13 cellular contexts compared by ENCODE assay signal in genomic region chr1:10674700-10675598, GRCh38.
A peak's percentile ranks its signal among the peaks of the same experiment; 100 is the strongest.
DNase-seq lines count a peak whose midpoint lies in the region; ATAC-seq, FAIRE-seq and TF ChIP-seq lines count a peak whose summit lies in the region.
"Had no signal": no experiment of that assay in that cellular context is flagged by ENCODE, and none has a peak within 500 bp of the region (broad histone marks: within the 10 kb centered on the region; RNA-seq: fewer than 3 reads in every experiment).

No MANE protein-coding gene starts in this region.

- H3K4me3 ChIP-seq in heart right ventricle (no peak overlapping the region), H1 (ENCODE audit: extremely low read depth in 1 of 4, insufficient read depth in 2 of 4, low read depth in 3 of 4, low read length in 4 of 4) (no peak overlapping the region), muscle layer of colon (ENCODE audit: low read depth in 1 of 2, low read length in 2 of 2) (no peak overlapping the region)
- H3K4me3 ChIP-seq: tibial nerve had no signal

- H2BK5ac ChIP-seq in H1 (ENCODE audit: low read depth, low read length) = peak overlapping the region; percentile 52

- no peak overlapping the region for H2AFZ ChIP-seq in H1 (ENCODE audit: low read length)

- H2AK5ac ChIP-seq in H1 (ENCODE audit: low read depth, low read length) = 0 out of 2 replicates have a peak overlapping the region, but pooled peaks have one; percentile 7

- H2BK120ac ChIP-seq in H1 (replicated peaks; ENCODE audit: low read depth, low read length) = no peak overlapping the region

- peak overlapping the region; percentile 27; the same call in 1 of the 2 replicates for H2BK12ac ChIP-seq in H1 (ENCODE audit: low read depth, low read length)

- H3K27me3 ChIP-seq in heart right ventricle (no peaks in the 10 kb centered on the region), H1 (replicated peaks in 1 of 4; ENCODE audit: control insufficient read depth in 3 of 4, extremely low read depth in 1 of 4, insufficient read depth in 3 of 4, low read length in 3 of 4) (no peaks in the 10 kb centered on the region), muscle layer of colon (ENCODE audit: control insufficient read depth in 1 of 2, insufficient read depth in 2 of 2, low read length in 2 of 2) (no peaks in the 10 kb centered on the region)

- ATAC-seq in heart right ventricle = peak in 1 of 8 donors; percentile 37
- no peak for ATAC-seq in left ventricle myocardium superior
- no peak for ATAC-seq in GM18502 (IDR thresholded peaks at IDR 0.05; ENCODE audit: poor library complexity, unreplicated experiment)
- ATAC-seq in HG02840 (IDR thresholded peaks at IDR 0.05; ENCODE audit: low FRiP score, unreplicated experiment) = no peak
- ATAC-seq: SK-N-SH treated with all-trans-retinoic acid at 6 μM for 48 hours had no signal

- H3K4me2 ChIP-seq in H1 (ENCODE audit: insufficient read depth in 1 of 2, low read depth in 2 of 2, low read length in 2 of 2) = no peak overlapping the region

- H3K36me3 ChIP-seq in heart right ventricle (no peaks in the 10 kb centered on the region), H1 (ENCODE audit: control insufficient read depth in 2 of 4, insufficient read depth in 4 of 4, low read length in 3 of 4) (no peaks in the 10 kb centered on the region), muscle layer of colon (ENCODE audit: insufficient read depth, low read length) (no peaks in the 10 kb centered on the region)
- H3K36me3 ChIP-seq: tibial nerve had no signal

- no peaks in the 10 kb centered on the region for H3K79me2 ChIP-seq in H1 (ENCODE audit: control insufficient read depth in 1 of 2, insufficient read depth in 2 of 2, low read length in 2 of 2)

- no peak for FAIRE-seq in H1 (lab: Jason Lieb, UNC)

- peak overlapping the region in 7 of 10 donors; percentile 43 to 76 (median 69) for H3K27ac ChIP-seq in heart right ventricle
- no peak overlapping the region for H3K27ac ChIP-seq in H1 (ENCODE audit: low read depth, low read length)
- peak overlapping the region; percentile 96 for H3K27ac ChIP-seq in muscle layer of colon (ENCODE audit: low read depth, low read length)
- H3K27ac ChIP-seq: tibial nerve had no signal

- no peak overlapping the region for H2BK15ac ChIP-seq in H1 (ENCODE audit: low read length)

- H3K23me2 ChIP-seq in H1 (ENCODE audit: low read depth, low read length) = no peaks in the 10 kb centered on the region

- no peak overlapping the region for H3K23ac ChIP-seq in H1 (ENCODE audit: insufficient read length)

- no peak overlapping the region for H4K91ac ChIP-seq in H1 (replicated peaks; ENCODE audit: insufficient read length, low read length)

- no peak overlapping the region for H2BK20ac ChIP-seq in H1 (ENCODE audit: low read length)

- TF ChIP-seq RAD21 in H1 (IDR thresholded peaks at IDR 0.05 in 1 of 2, conservative IDR thresholded peaks at IDR 0.05 in 1 of 2; ENCODE audit: low read depth in 2 of 2, low read length in 2 of 2) = no peak

- TF ChIP-seq CTCF in heart right ventricle (IDR thresholded peaks at IDR 0.05) (no peak), H1 (IDR thresholded peaks at IDR 0.05; ENCODE audit: control extremely low read depth in 1 of 3, insufficient read depth in 1 of 3, low read depth in 1 of 3, low read length in 3 of 3) (no peak)

- no peak overlapping the region for H3K18ac ChIP-seq in H1 (ENCODE audit: extremely low read depth, low read length)

- H3K9ac ChIP-seq in H1 (replicated peaks in 1 of 4; ENCODE audit: extremely low read depth in 1 of 4, low read depth in 3 of 4, low read length in 3 of 4) (no peak overlapping the region), muscle layer of colon (ENCODE audit: low read length) (peak overlapping the region; percentile 39)

- no peak overlapping the region for H3K4ac ChIP-seq in H1 (replicated peaks; ENCODE audit: insufficient read length, low read depth, low read length)

- no peak overlapping the region for H3K14ac ChIP-seq in H1 (ENCODE audit: insufficient read length)

- no peak overlapping the region for H3K56ac ChIP-seq in H1 (replicated peaks; ENCODE audit: insufficient read length, low read depth, low read length)

- TF ChIP-seq POLR2A in H1 (IDR thresholded peaks at IDR 0.05; ENCODE audit: control extremely low read depth in 1 of 2, low read depth in 2 of 2, low read length in 2 of 2) = no peak

- no peaks in the 10 kb centered on the region for H3K79me1 ChIP-seq in H1 (ENCODE audit: low read depth, low read length)

- no peak overlapping the region for H4K5ac ChIP-seq in H1 (ENCODE audit: insufficient read length, low read depth, low read length)

- H3K4me1 ChIP-seq in heart right ventricle (peaks cover 9 to 99% (median 72%) of the 10 kb centered on the region in 9 donors), H1 (replicated peaks in 1 of 4; ENCODE audit: control insufficient read depth in 3 of 4, insufficient read depth in 4 of 4, low read length in 3 of 4) (peaks cover 0 to 40% (median 28%) of the 10 kb centered on the region in 4 experiments; a peak in 6 of 7 replicates), muscle layer of colon (ENCODE audit: insufficient read depth, low read length) (peaks cover 94% of the 10 kb centered on the region)

- H3K9me3 ChIP-seq in heart right ventricle = no peaks in the 10 kb centered on the region
- H3K9me3 ChIP-seq in H1 (ENCODE audit: insufficient read depth in 2 of 2, low read depth in 1 of 2, low read length in 1 of 2) = no peaks in the 10 kb centered on the region
- no peaks in the 10 kb centered on the region for H3K9me3 ChIP-seq in muscle layer of colon (ENCODE audit: low read length)
- H3K9me3 ChIP-seq: tibial nerve had no signal

- POLR2A ChIA-PET in H1 (lab: Charles Lee; ENCODE audit: partially characterized antibody) = interaction anchor here (0.8 kb wide), 1 partner anchor 23 kb away, joined by 3 read pairs; no protein-coding TSS in a partner anchor

- CTCF ChIA-PET in H1 (lab: Charles Lee; ENCODE audit: partially characterized antibody) = interaction anchor here (0.6 to 3.3 kb wide), 7 partner anchors 10 to 267 kb away, joined by 3 to 10 read pairs (median 3); no protein-coding TSS in a partner anchor

- no peak for TF ChIP-seq EP300 in H1 (IDR thresholded peaks at IDR 0.05; ENCODE audit: borderline replicate concordance in 1 of 2, low read depth in 2 of 2, low read length in 2 of 2)

- intact Hi-C loops in heart right ventricle (cut with DNase I) = loop anchor here in 3 of 10 donors (5.0 to 10.0 kb wide), 3 partner anchors 122 to 190 kb away; partner anchors contain the start of gene CASZ1 (in 1 of the 3)
- intact Hi-C loops in left ventricle myocardium superior (cut with micrococcal nuclease) = no loop called here

- 66 to 72% methylated on average over 26 to 27 of the region's 27 CpGs for WGBS in heart right ventricle, 2 donors
- WGBS in H1 (ENCODE audit: extremely low coverage in 1 of 2, insufficient coverage in 1 of 2, insufficient read length in 1 of 2, insufficient replicate concordance in 2 of 2, low coverage in 1 of 2, low lambda C conversion rate in 2 of 2, missing lambda C conversion rate in 1 of 2), 2 experiments = 89% methylated on average over 25 of the region's 27 CpGs; no CpG with 5 or more reads in 1 of the 2 experiments

- peak overlapping the region; percentile 91; the same call in 1 of the 2 replicates for H4K8ac ChIP-seq in H1 (ENCODE audit: extremely low read depth, insufficient read depth, low read length)

- no peak for DNase-seq in heart right ventricle
- DNase-seq in left ventricle myocardium superior = no peak
- DNase-seq in H1 (ENCODE audit: low read depth in 1 of 2, low spot score in 2 of 2) = no peak
- DNase-seq in DMS53 (lab: John Stamatoyannopoulos, UW) = no peak
- no peak for DNase-seq in RKO (ENCODE audit: low spot score)
- DNase-seq: activated naive CD4-positive, alpha-beta T cell treated with anti-CD3 and anti-CD28 coated beads, Interleukin-2, amount 50 U/mL, for 16 hours; DND-41; NCI-H1436 treated with DMSO at 0.1 percent for 48 hours had no signal

- H4K20me1 ChIP-seq in H1 (replicated peaks in 1 of 2; ENCODE audit: control insufficient read depth in 1 of 2, insufficient read depth in 2 of 2, low read length in 2 of 2) = peaks cover 0 to 2% of the 10 kb centered on the region in 2 experiments

TF ChIP-seq in H1, 55 proteins besides CTCF, POLR2A, EP300 and RAD21 (continues in another document):
- no peak for TF ChIP-seq CHD2 (IDR thresholded peaks at IDR 0.05; ENCODE audit: low read length)
- TF ChIP-seq CEBPB (IDR thresholded peaks at IDR 0.05; ENCODE audit: low read depth, low read length) = no peak
- no peak for TF ChIP-seq SAP30 (IDR thresholded peaks at IDR 0.05; ENCODE audit: insufficient read depth, insufficient replicate concordance, low read length)
- TF ChIP-seq GABPA (IDR thresholded peaks at IDR 0.05; ENCODE audit: borderline replicate concordance, insufficient read depth, low read length) = no peak
- TF ChIP-seq TAF1 (IDR thresholded peaks at IDR 0.05; ENCODE audit: low read depth, low read length) = no peak
- TF ChIP-seq GTF2F1 (IDR thresholded peaks at IDR 0.05; ENCODE audit: borderline replicate concordance, low read depth, low read length) = no peak
- TF ChIP-seq CTBP2 (IDR thresholded peaks at IDR 0.05; ENCODE audit: borderline replicate concordance, insufficient read depth, insufficient read length, low read length) = no peak
- no peak for TF ChIP-seq FOSL1 (IDR thresholded peaks at IDR 0.05; ENCODE audit: insufficient read depth, low read depth, low read length)
